ENCODE assay signal across 14 cellular contexts in the genomic region with DNA sequence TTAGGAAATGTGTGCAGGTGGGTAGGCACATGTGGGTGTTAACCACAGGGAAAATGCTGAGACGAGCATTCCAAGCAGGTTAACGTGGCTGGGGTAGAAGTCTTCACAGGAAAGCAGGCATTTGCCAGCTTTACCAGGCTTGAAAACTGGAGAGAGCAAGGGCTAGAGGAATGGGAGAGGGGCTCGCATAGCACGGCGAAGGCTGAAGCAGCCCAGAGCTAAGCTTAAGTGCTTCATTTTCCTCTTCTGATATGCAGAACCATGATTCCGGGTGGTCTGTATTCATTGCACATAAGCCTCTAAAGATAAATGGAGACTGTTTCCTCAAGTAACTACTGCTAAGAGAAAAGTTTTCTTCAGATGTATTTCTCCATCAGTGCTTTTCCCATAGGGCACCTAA.
DNase-seq lines count a peak whose midpoint lies in the region; ATAC-seq lines count a peak whose summit lies in the region.
"Had no signal": no experiment of that assay in that cellular context is flagged by ENCODE, and none has a peak within 500 bp of the region (broad histone marks: within the 10 kb centered on the region; RNA-seq: fewer than 3 reads in every experiment).

No MANE protein-coding gene starts in this region.

- peaks cover 52% of the 10 kb centered on the region for H3K4me1 Mint-ChIP-seq in activated CD4-positive, alpha-beta T cell treated with anti-CD3 and anti-CD28 coated beads, Interleukin-2, amount 10 ng/mL, durations not matched to agents 7 days and 5 days
- peaks cover 35% of the 10 kb centered on the region for H3K4me1 Mint-ChIP-seq in stimulated activated naive CD8-positive, alpha-beta T cell treated with anti-CD3 and anti-CD28 coated beads, Interleukin-15, Interleukin-2, amounts not matched to agents 100 ng/mL and 50 ng/mL, for 24 hours (ENCODE audit: low read depth)
- peaks cover 51% of the 10 kb centered on the region for H3K4me1 Mint-ChIP-seq in activated naive CD8-positive, alpha-beta T cell treated with anti-CD3 and anti-CD28 coated beads, Interleukin-2, amount 10 ng/mL, durations not matched to agents 7 days and 5 days
- peaks cover 23 to 31% of the 10 kb centered on the region in 2 donors for H3K4me1 Mint-ChIP-seq in immature natural killer cell

- peaks cover 14% of the 10 kb centered on the region for H3K36me3 Mint-ChIP-seq in activated CD4-positive, alpha-beta T cell treated with anti-CD3 and anti-CD28 coated beads, Interleukin-2, amount 10 ng/mL, durations not matched to agents 7 days and 5 days (ENCODE audit: low read depth)
- H3K36me3 Mint-ChIP-seq in stimulated activated naive CD8-positive, alpha-beta T cell treated with anti-CD3 and anti-CD28 coated beads, Interleukin-15, Interleukin-2, amounts not matched to agents 100 ng/mL and 50 ng/mL, for 24 hours (ENCODE audit: low read depth) = no peaks in the 10 kb centered on the region
- H3K36me3 Mint-ChIP-seq in activated naive CD8-positive, alpha-beta T cell treated with anti-CD3 and anti-CD28 coated beads, Interleukin-2, amount 10 ng/mL, durations not matched to agents 7 days and 5 days = peaks cover 27% of the 10 kb centered on the region
- H3K36me3 Mint-ChIP-seq in immature natural killer cell = no peaks in the 10 kb centered on the region

- peaks cover 5% of the 10 kb centered on the region for H3K9me3 Mint-ChIP-seq in activated CD4-positive, alpha-beta T cell treated with anti-CD3 and anti-CD28 coated beads, Interleukin-2, amount 10 ng/mL, durations not matched to agents 7 days and 5 days
- H3K9me3 Mint-ChIP-seq in stimulated activated naive CD8-positive, alpha-beta T cell treated with anti-CD3 and anti-CD28 coated beads, Interleukin-15, Interleukin-2, amounts not matched to agents 100 ng/mL and 50 ng/mL, for 24 hours = no peaks in the 10 kb centered on the region
- H3K9me3 Mint-ChIP-seq in activated naive CD8-positive, alpha-beta T cell treated with anti-CD3 and anti-CD28 coated beads, Interleukin-2, amount 10 ng/mL, durations not matched to agents 7 days and 5 days = peaks cover 5% of the 10 kb centered on the region
- H3K9me3 Mint-ChIP-seq in immature natural killer cell = no peaks in the 10 kb centered on the region
- H3K9me3 Mint-ChIP-seq: CD8-positive, alpha-beta memory T cell had no signal

- POLR2A ChIA-PET in activated CD4-positive, alpha-beta T cell treated with anti-CD3 and anti-CD28 coated beads, Interleukin-2, amount 10 ng/mL, durations not matched to agents 7 days and 5 days (lab: Charles Lee) = no interaction called here
- POLR2A ChIA-PET in activated naive CD8-positive, alpha-beta T cell treated with anti-CD3 and anti-CD28 coated beads, Interleukin-2, amount 10 ng/mL, durations not matched to agents 7 days and 5 days (lab: Charles Lee) = interaction anchor here (1.6 to 4.4 kb wide), 9 partner anchors 10 to 414 kb away, joined by 5 to 37 read pairs (median 13); a partner anchor contains a TSS

- CTCF ChIA-PET in activated CD4-positive, alpha-beta T cell treated with anti-CD3 and anti-CD28 coated beads, Interleukin-2, amount 10 ng/mL, durations not matched to agents 7 days and 5 days (lab: Charles Lee) = interaction anchor here (1.7 kb wide), 1 partner anchor 9 kb away, joined by 4 read pairs; no protein-coding TSS in a partner anchor

- peak overlapping the region; percentile 87 for H3K27ac Mint-ChIP-seq in activated CD4-positive, alpha-beta T cell treated with anti-CD3 and anti-CD28 coated beads, Interleukin-2, amount 10 ng/mL, durations not matched to agents 7 days and 5 days
- H3K27ac Mint-ChIP-seq in stimulated activated naive CD8-positive, alpha-beta T cell treated with anti-CD3 and anti-CD28 coated beads, Interleukin-15, Interleukin-2, amounts not matched to agents 100 ng/mL and 50 ng/mL, for 24 hours = peak overlapping the region; percentile 89
- H3K27ac Mint-ChIP-seq in activated naive CD8-positive, alpha-beta T cell treated with anti-CD3 and anti-CD28 coated beads, Interleukin-2, amount 10 ng/mL, durations not matched to agents 7 days and 5 days = peak overlapping the region; percentile 95
- no peak overlapping the region for H3K27ac Mint-ChIP-seq in immature natural killer cell

- H3K27me3 Mint-ChIP-seq in activated CD4-positive, alpha-beta T cell treated with anti-CD3 and anti-CD28 coated beads, Interleukin-2, amount 10 ng/mL, durations not matched to agents 7 days and 5 days = no peaks in the 10 kb centered on the region
- peaks cover 4% of the 10 kb centered on the region for H3K27me3 Mint-ChIP-seq in stimulated activated naive CD8-positive, alpha-beta T cell treated with anti-CD3 and anti-CD28 coated beads, Interleukin-15, Interleukin-2, amounts not matched to agents 100 ng/mL and 50 ng/mL, for 24 hours
- no peaks in the 10 kb centered on the region for H3K27me3 Mint-ChIP-seq in activated naive CD8-positive, alpha-beta T cell treated with anti-CD3 and anti-CD28 coated beads, Interleukin-2, amount 10 ng/mL, durations not matched to agents 7 days and 5 days
- peaks cover 0 to 3% (median 0%) of the 10 kb centered on the region in 3 donors for H3K27me3 Mint-ChIP-seq in immature natural killer cell (ENCODE audit: low read depth in 3 of 3)
- H3K27me3 Mint-ChIP-seq: CD8-positive, alpha-beta memory T cell had no signal

- no peak for DNase-seq in activated CD4-positive, alpha-beta T cell treated with anti-CD3 and anti-CD28 coated beads, Interleukin-2, amount 10 ng/mL, durations not matched to agents 7 days and 5 days
- no peak for DNase-seq in activated CD4-positive, alpha-beta T cell treated with anti-CD3 and anti-CD28 coated beads for 1 hour
- no peak for DNase-seq in stimulated activated naive CD8-positive, alpha-beta T cell treated with anti-CD3 and anti-CD28 coated beads, Interleukin-15, Interleukin-2, amounts not matched to agents 100 U/mL and 50 U/mL, for 24 hours
- no peak for DNase-seq in activated naive CD8-positive, alpha-beta T cell treated with anti-CD3 and anti-CD28 coated beads, Interleukin-2, amount 10 ng/mL, durations not matched to agents 7 days and 5 days
- no peak for DNase-seq in immature natural killer cell
- DNase-seq in activated effector memory CD4-positive, alpha-beta T cell treated with Interleukin-2 at 50 U/mL for 16 hours = no peak
- DNase-seq: CD8-positive, alpha-beta memory T cell; DMS79; NCI-H187; NCI-H226; NCI-H524 treated with DMSO at 0.1 percent for 48 hours had no signal

- no peak for ATAC-seq in stimulated activated naive CD8-positive, alpha-beta T cell treated with anti-CD3 and anti-CD28 coated beads, Interleukin-15, Interleukin-2, amounts not matched to agents 100 U/mL and 50 U/mL, for 24 hours
- no peak for ATAC-seq in activated naive CD8-positive, alpha-beta T cell treated with anti-CD3 and anti-CD28 coated beads, Interleukin-2, amount 10 ng/mL, durations not matched to agents 7 days and 5 days (ENCODE audit: low read depth)
- no peak for ATAC-seq in HG03439 (IDR thresholded peaks at IDR 0.05; ENCODE audit: unreplicated experiment)
- ATAC-seq: K562 had no signal

- no peak overlapping the region for H3K4me3 Mint-ChIP-seq in activated CD4-positive, alpha-beta T cell treated with anti-CD3 and anti-CD28 coated beads, Interleukin-2, amount 10 ng/mL, durations not matched to agents 7 days and 5 days
- H3K4me3 Mint-ChIP-seq in stimulated activated naive CD8-positive, alpha-beta T cell treated with anti-CD3 and anti-CD28 coated beads, Interleukin-15, Interleukin-2, amounts not matched to agents 100 ng/mL and 50 ng/mL, for 24 hours = peak overlapping the region; percentile 4
- peak overlapping the region; percentile 18 for H3K4me3 Mint-ChIP-seq in activated naive CD8-positive, alpha-beta T cell treated with anti-CD3 and anti-CD28 coated beads, Interleukin-2, amount 10 ng/mL, durations not matched to agents 7 days and 5 days
- H3K4me3 Mint-ChIP-seq in immature natural killer cell = peak overlapping the region in 1 of 5 donors; percentile 0

Comparison
In these comparisons a context has a peak if more than half of its experiments do, and no peak if none do; other contexts are left out.
1. H3K27ac Mint-ChIP-seq: peak in activated CD4-positive, alpha-beta T cell treated with anti-CD3 and anti-CD28 coated beads, Interleukin-2, amount 10 ng/mL, durations not matched to agents 7 days and 5 days (single experiment), stimulated activated naive CD8-positive, alpha-beta T cell treated with anti-CD3 and anti-CD28 coated beads, Interleukin-15, Interleukin-2, amounts not matched to agents 100 ng/mL and 50 ng/mL, for 24 hours (single experiment) and activated naive CD8-positive, alpha-beta T cell treated with anti-CD3 and anti-CD28 coated beads, Interleukin-2, amount 10 ng/mL, durations not matched to agents 7 days and 5 days (single experiment); none in immature natural killer cell (0 of 6).